In genomic region chr10:53135213-53135896, GRCh38 we compare ENCODE assay signal across 15 cellular contexts.
DNase-seq lines count a peak whose midpoint lies in the region; ATAC-seq and TF ChIP-seq lines count a peak whose summit lies in the region.
"Had no signal": no experiment of that assay in that cellular context is flagged by ENCODE, and none has a peak within 500 bp of the region (broad histone marks: within the 10 kb centered on the region; RNA-seq: fewer than 3 reads in every experiment).

No MANE protein-coding gene starts in this region.

- H3K27ac Mint-ChIP-seq in activated T-cell treated with anti-CD3 and anti-CD28 coated beads, Interleukin-2, amount 50 U/mL, for 24 hours, result no peak overlapping the region
- H3K27ac Mint-ChIP-seq: activated naive CD8-positive, alpha-beta T cell treated with anti-CD3 and anti-CD28 coated beads, Interleukin-2, amount 10 ng/mL, durations not matched to agents 7 days and 5 days had no signal

- H3K27me3 ChIP-seq in kidney epithelial cell (ENCODE audit: control insufficient read depth, insufficient read depth, low read length), result no peaks in the 10 kb centered on the region
- H3K27me3 ChIP-seq in MG63, result no peaks in the 10 kb centered on the region

- no peaks in the 10 kb centered on the region for H3K36me3 ChIP-seq in kidney epithelial cell (ENCODE audit: control insufficient read depth, insufficient read depth, low read length)
- H3K36me3 ChIP-seq in MG63, result no peaks in the 10 kb centered on the region
- H3K36me3 ChIP-seq: WERI-Rb-1 had no signal

- no peaks in the 10 kb centered on the region for H3K36me3 Mint-ChIP-seq in activated T-cell treated with anti-CD3 and anti-CD28 coated beads, Interleukin-2, amount 50 U/mL, for 24 hours (ENCODE audit: low read depth)
- H3K36me3 Mint-ChIP-seq: activated naive CD8-positive, alpha-beta T cell treated with anti-CD3 and anti-CD28 coated beads, Interleukin-2, amount 10 ng/mL, durations not matched to agents 7 days and 5 days had no signal

- H3K4me1 Mint-ChIP-seq in activated T-cell treated with anti-CD3 and anti-CD28 coated beads, Interleukin-2, amount 50 U/mL, for 24 hours (ENCODE audit: low read depth), result no peaks in the 10 kb centered on the region
- H3K4me1 Mint-ChIP-seq: activated naive CD8-positive, alpha-beta T cell treated with anti-CD3 and anti-CD28 coated beads, Interleukin-2, amount 10 ng/mL, durations not matched to agents 7 days and 5 days; central memory CD8-positive, alpha-beta T cell; neural crest cell had no signal

- H3K9me3 ChIP-seq in MG63, result no peaks in the 10 kb centered on the region; the same call in 1 of the 2 replicates

- peaks cover 11% of the 10 kb centered on the region for H3K9me3 Mint-ChIP-seq in activated T-cell treated with anti-CD3 and anti-CD28 coated beads, Interleukin-2, amount 50 U/mL, for 24 hours

- no peak overlapping the region for H3K4me3 ChIP-seq in kidney epithelial cell (ENCODE audit: low read depth, low read length)
- H3K4me3 ChIP-seq in MG63, result no peak overlapping the region

- DNase-seq in kidney epithelial cell (ENCODE audit: low read depth) (peak; percentile 39), left lobe of liver (ENCODE audit: low spot score) (no peak), MG63 (no peak)
- DNase-seq in activated T-cell treated with anti-CD3 and anti-CD28 coated beads, Interleukin-2, amount 50 U/mL, for 24 hours, result no peak
- DNase-seq: activated naive CD8-positive, alpha-beta T cell treated with anti-CD3 and anti-CD28 coated beads, Interleukin-2, amount 10 ng/mL, durations not matched to agents 7 days and 5 days; AML-193; DMS79 treated with DMSO at 0.1 percent for 48 hours; NCI-H2171 treated with DMSO at 0.1 percent for 48 hours; WERI-Rb-1 had no signal

- no peak for TF ChIP-seq CTCF in kidney epithelial cell (IDR thresholded peaks at IDR 0.05; ENCODE audit: insufficient read depth, low read length, poor library complexity, severe bottlenecking)

- no peaks in the 10 kb centered on the region for H3K27me3 Mint-ChIP-seq in activated T-cell treated with anti-CD3 and anti-CD28 coated beads, Interleukin-2, amount 50 U/mL, for 24 hours
- H3K27me3 Mint-ChIP-seq: activated naive CD8-positive, alpha-beta T cell treated with anti-CD3 and anti-CD28 coated beads, Interleukin-2, amount 10 ng/mL, durations not matched to agents 7 days and 5 days; central memory CD8-positive, alpha-beta T cell had no signal

- ATAC-seq in GM18858 (IDR thresholded peaks at IDR 0.05; ENCODE audit: unreplicated experiment), result peak; percentile 55
- ATAC-seq in GM21825 (IDR thresholded peaks at IDR 0.05; ENCODE audit: unreplicated experiment), result peak; percentile 79
- ATAC-seq in HG03196 (IDR thresholded peaks at IDR 0.05; ENCODE audit: unreplicated experiment), result peak; percentile 85
- no peak for ATAC-seq in left lobe of liver
- no peak for ATAC-seq in HG03565 (IDR thresholded peaks at IDR 0.05; ENCODE audit: unreplicated experiment)

- no peak overlapping the region for H3K4me3 Mint-ChIP-seq in activated T-cell treated with anti-CD3 and anti-CD28 coated beads, Interleukin-2, amount 50 U/mL, for 24 hours
- H3K4me3 Mint-ChIP-seq: activated naive CD8-positive, alpha-beta T cell treated with anti-CD3 and anti-CD28 coated beads, Interleukin-2, amount 10 ng/mL, durations not matched to agents 7 days and 5 days; central memory CD8-positive, alpha-beta T cell; neural crest cell had no signal

Comparison
In these comparisons a context has a peak if more than half of its experiments do, and no peak if none do; other contexts are left out.
1. ATAC-seq: peak in GM18858 (single experiment), GM21825 (single experiment) and HG03196 (single experiment); none in left lobe of liver (single experiment) and HG03565 (single experiment).